1 cellular context compared by ENCODE assay signal in the genomic region with DNA sequence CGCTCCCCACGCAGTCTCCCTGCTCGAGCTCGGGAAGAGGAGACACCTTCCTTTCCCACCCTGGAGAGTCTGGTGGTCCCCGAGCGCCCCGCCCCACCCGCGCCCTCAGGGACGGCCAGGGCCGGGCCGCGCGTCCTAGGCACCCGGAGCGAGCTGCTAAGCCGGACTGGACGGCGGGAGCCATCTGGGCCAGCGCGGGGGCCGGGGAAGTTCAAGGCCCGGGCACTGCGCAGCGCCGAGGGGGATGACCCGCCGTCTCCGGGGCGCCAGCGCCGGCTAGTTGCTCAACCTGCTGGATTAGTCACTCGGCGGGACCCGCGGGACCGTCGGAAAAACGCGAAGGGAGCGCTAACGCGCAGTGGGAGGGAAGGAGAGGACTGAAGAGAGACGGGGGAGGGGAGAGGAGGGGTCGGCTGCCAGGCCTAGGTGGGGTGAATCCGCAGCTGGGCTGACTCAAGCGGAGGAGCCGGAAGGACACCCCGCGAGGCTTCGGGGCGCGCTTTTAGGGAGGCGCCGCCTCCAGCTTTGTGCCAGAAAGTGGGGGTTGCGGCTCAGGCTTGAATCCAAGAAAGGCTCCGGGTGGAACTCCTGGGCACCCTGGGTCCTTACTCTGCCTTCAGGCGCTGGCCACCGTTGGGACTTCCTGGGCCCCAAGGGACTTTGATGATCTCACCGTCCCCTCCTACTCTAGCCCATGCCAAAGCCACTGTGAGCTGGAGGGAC.
A peak's percentile ranks its signal among the peaks of the same experiment; 100 is the strongest.
TF ChIP-seq lines count a peak whose summit lies in the region.

No MANE protein-coding gene starts in this region.

TF ChIP-seq in HCT116, 20 proteins besides CTCF, POLR2A, EP300 and RAD21 (continued from another document):
- TF ChIP-seq EGR1 (IDR thresholded peaks at IDR 0.05; ENCODE audit: low read depth) (peak; percentile 20; the same call in 1 of the 2 replicates), YY1 (IDR thresholded peaks at IDR 0.05; ENCODE audit: extremely low read depth, insufficient replicate concordance, low read depth, low read length) (no peak), EZH2phosphoT487 (IDR thresholded peaks at IDR 0.05; ENCODE audit: borderline replicate concordance) (no peak), CEBPB (IDR thresholded peaks at IDR 0.05; ENCODE audit: low read depth) (peak; percentile 86), SIN3A (IDR thresholded peaks at IDR 0.05; ENCODE audit: low read depth) (no peak)
